16 cellular contexts compared by ENCODE assay signal in genomic region chr15:101600024-101600423, GRCh38. TPM values are rescaled to one million over a fixed set of nuclear protein-coding genes. Genes with fewer than 3 reads are reported as not detected.
DNase-seq lines count a peak whose midpoint lies in the region; ATAC-seq and TF ChIP-seq lines count a peak whose summit lies in the region.
"Had no signal": no experiment of that assay in that cellular context is flagged by ENCODE, and none has a peak within 500 bp of the region (broad histone marks: within the 10 kb centered on the region; RNA-seq: fewer than 3 reads in every experiment).

No MANE protein-coding gene starts in this region.

- CTCF ChIA-PET in WTC11 (lab: Charles Lee), result interaction anchor here (1.2 kb wide), 1 partner anchor 8 kb away, joined by 4 read pairs; no protein-coding TSS in a partner anchor

- H3K9me3 Mint-ChIP-seq in WTC11, result peaks cover 28% of the 10 kb centered on the region
- H3K9me3 Mint-ChIP-seq: HFFc6 had no signal

- no peak overlapping the region for H3K4me2 ChIP-seq in mesendoderm (ENCODE audit: low read length)
- H3K4me2 ChIP-seq: BLaER1 had no signal

- no peak overlapping the region for H3K4ac ChIP-seq in mesendoderm (ENCODE audit: low read depth, low read length)

- no peak overlapping the region for H3K18ac ChIP-seq in mesendoderm (ENCODE audit: low read length)

- no peaks in the 10 kb centered on the region for H3K79me1 ChIP-seq in mesendoderm (ENCODE audit: low read length)

- H3K27me3 Mint-ChIP-seq in WTC11 (ENCODE audit: low read depth), result peaks cover 18% of the 10 kb centered on the region

- no peak overlapping the region for H4K5ac ChIP-seq in mesendoderm (ENCODE audit: low read length)

- no peak overlapping the region for H3K4me3 Mint-ChIP-seq in WTC11
- H3K4me3 Mint-ChIP-seq: HFFc6 had no signal

- no peak overlapping the region for H4K8ac ChIP-seq in mesendoderm (ENCODE audit: low read depth, low read length)

- H3K27me3 ChIP-seq in mesendoderm (ENCODE audit: insufficient read depth, low read length, poor library complexity), result no peaks in the 10 kb centered on the region
- H3K27me3 ChIP-seq: BLaER1 had no signal

- no peak overlapping the region for H3K27ac Mint-ChIP-seq in WTC11
- H3K27ac Mint-ChIP-seq: HFFc6 had no signal

- ATAC-seq in WTC11 (peak; percentile 60), GM21528 (IDR thresholded peaks at IDR 0.05; ENCODE audit: low FRiP score, unreplicated experiment) (no peak)
- ATAC-seq: Panc1 had no signal

- no peaks in the 10 kb centered on the region for H3K36me3 ChIP-seq in mesendoderm (ENCODE audit: control insufficient read depth, insufficient read depth, low read length)
- H3K36me3 ChIP-seq: BLaER1 had no signal

- H3K9ac ChIP-seq in mesendoderm (ENCODE audit: low read length), result no peak overlapping the region
- H3K9ac ChIP-seq: BLaER1 had no signal

- H3K23ac ChIP-seq in mesendoderm (ENCODE audit: low read length), result no peak overlapping the region

- 0 out of 2 replicates have a peak, but pooled peaks cover 2% of the 10 kb centered on the region for H3K36me3 Mint-ChIP-seq in WTC11

- no peaks in the 10 kb centered on the region for H3K4me1 Mint-ChIP-seq in WTC11

- H3K27ac ChIP-seq in mesendoderm (ENCODE audit: low read depth, low read length), result no peak overlapping the region
- H3K27ac ChIP-seq: 22Rv1, BLaER1 had no signal

- H3K56ac ChIP-seq in mesendoderm (ENCODE audit: low read length), result no peak overlapping the region

- H2BK120ac ChIP-seq in mesendoderm (ENCODE audit: low read depth, low read length), result no peak overlapping the region

- no peak for TF ChIP-seq CTCF in WTC11 (IDR thresholded peaks at IDR 0.05)

- no peaks in the 10 kb centered on the region for H3K4me1 ChIP-seq in mesendoderm (ENCODE audit: control insufficient read depth, low read depth, low read length)
- H3K4me1 ChIP-seq: BLaER1 had no signal

- H3K4me3 ChIP-seq in Jurkat, Clone E6-1 (ENCODE audit: low read length), result no peak overlapping the region
- H3K4me3 ChIP-seq in mesendoderm (ENCODE audit: low read length), result no peak overlapping the region
- H3K4me3 ChIP-seq: BLaER1 had no signal

- no peak overlapping the region for H2BK5ac ChIP-seq in mesendoderm (ENCODE audit: low read length)

- POLR2A ChIA-PET in WTC11 (lab: Charles Lee), result no interaction called here

- no CpG with 5 or more reads among the region's 4 CpGs for WGBS in mesendoderm (ENCODE audit: extremely low coverage, insufficient coverage, low lambda C conversion rate)

- DNase-seq in DMS153 (lab: John Stamatoyannopoulos, UW), result peak; percentile 1
- DNase-seq in DMS153 treated with DMSO at 0.1 percent for 48 hours (lab: John Stamatoyannopoulos, UW; ENCODE audit: unreplicated experiment), result no peak
- peak; percentile 60 for DNase-seq in Jurkat, Clone E6-1 (ENCODE audit: low read depth, low spot score)
- DNase-seq in WTC11 (ENCODE audit: low spot score), result no peak
- peak; percentile 12 for DNase-seq in mesendoderm
- DNase-seq in DMS79 (lab: John Stamatoyannopoulos, UW), result no peak
- DNase-seq in SKM-1 (lab: John Stamatoyannopoulos, UW; ENCODE audit: unreplicated experiment), result no peak
- DNase-seq: HFFc6, Karpas-422, NCI-H2029 treated with DMSO at 0.1 percent for 48 hours, NCI-H524 treated with DMSO at 0.1 percent for 48 hours, SHP77 had no signal

- no peak overlapping the region for H2AK5ac ChIP-seq in mesendoderm (ENCODE audit: low read length)

- no peaks in the 10 kb centered on the region for H3K79me2 ChIP-seq in mesendoderm (ENCODE audit: control insufficient read depth, insufficient read depth, low read length)

- H2BK15ac ChIP-seq in mesendoderm (replicated peaks; ENCODE audit: low read depth), result no peak overlapping the region

TF ChIP-seq in WTC11, 78 proteins besides CTCF, POLR2A, EP300 and RAD21:
- TF ChIP-seq ZNF138 (CRISPR knock-in tag; conservative IDR thresholded peaks at IDR 0.05) (no peak), ETV6 (CRISPR knock-in tag; IDR thresholded peaks at IDR 0.05) (no peak), TEAD1 (CRISPR knock-in tag; IDR thresholded peaks at IDR 0.05) (no peak), ATF6 (CRISPR knock-in tag; IDR thresholded peaks at IDR 0.05) (no peak), IRF2 (CRISPR knock-in tag; IDR thresholded peaks at IDR 0.05; ENCODE audit: borderline replicate concordance, low read depth) (no peak), E2F4 (CRISPR knock-in tag; IDR thresholded peaks at IDR 0.05; ENCODE audit: borderline replicate concordance, low read depth) (no peak)

RNA-seq across cellular contexts. Expression of gene TM2D3, which starts 52.2 kb away (rescaled TPM):
- polyA plus RNA-seq in Jurkat, Clone E6-1 (2012; ENCODE audit: insufficient read depth, insufficient read length), result 46.1 TPM
- 22.4 to 23.5 TPM (median 23.1 TPM) in 3 replicates for total RNA-seq in WTC11 (2021)
- 16.3 TPM for polyA plus RNA-seq in mesendoderm (2013, experiment 1 of 2)
- polyA plus RNA-seq in mesendoderm (2013, experiment 2 of 2), result 16.3 TPM

Comparison
In these comparisons a context has a peak if more than half of its experiments do, and no peak if none do; other contexts are left out.
1. DNase-seq: peak in DMS153 (single experiment), Jurkat, Clone E6-1 (single experiment) and mesendoderm (single experiment); none in DMS153 treated with DMSO at 0.1 percent for 48 hours (single experiment), WTC11 (single experiment), DMS79 (single experiment) and SKM-1 (single experiment).